In genomic region chr19:52748336-52748950, GRCh38 we compare ENCODE assay signal across 8 cellular contexts. TPM values are rescaled to one million over a fixed set of nuclear protein-coding genes. Genes with fewer than 3 reads are reported as not detected.
DNase-seq lines count a peak whose midpoint lies in the region; ATAC-seq, FAIRE-seq and TF ChIP-seq lines count a peak whose summit lies in the region.
"Had no signal": no experiment of that assay in that cellular context is flagged by ENCODE, and none has a peak within 500 bp of the region (broad histone marks: within the 10 kb centered on the region; RNA-seq: fewer than 3 reads in every experiment).

No MANE protein-coding gene starts in this region.

- ATAC-seq in HG02763 (IDR thresholded peaks at IDR 0.05; ENCODE audit: unreplicated experiment) = no peak

- H3K9me3 Mint-ChIP-seq in progenitor cell of endocrine pancreas (ENCODE audit: low read depth) = no peaks in the 10 kb centered on the region

- no peak overlapping the region for H3K9ac ChIP-seq in OCI-LY1 (ENCODE audit: low read length)

- H3K36me3 Mint-ChIP-seq in progenitor cell of endocrine pancreas (ENCODE audit: insufficient read depth) = no peaks in the 10 kb centered on the region

- peaks cover 40% of the 10 kb centered on the region for H3K4me1 Mint-ChIP-seq in progenitor cell of endocrine pancreas (ENCODE audit: low read depth)

- H3K9me3 ChIP-seq in OCI-LY1 (ENCODE audit: low read length) (no peaks in the 10 kb centered on the region), WERI-Rb-1 (ENCODE audit: severe bottlenecking) (no peaks in the 10 kb centered on the region)

- H3K27ac Mint-ChIP-seq in progenitor cell of endocrine pancreas = no peak overlapping the region

- no peaks in the 10 kb centered on the region for H3K27me3 Mint-ChIP-seq in progenitor cell of endocrine pancreas

- H3K4me3 ChIP-seq in GM12865 (ENCODE audit: low read depth, low read length) = no peak overlapping the region
- H3K4me3 ChIP-seq in OCI-LY1 (ENCODE audit: low read depth, low read length, poor library complexity, severe bottlenecking) = no peak overlapping the region
- no peak overlapping the region for H3K4me3 ChIP-seq in WERI-Rb-1 (ENCODE audit: low read depth, low read length)
- H3K4me3 ChIP-seq: SJCRH30 had no signal

- FAIRE-seq in GM12891 (lab: Jason Lieb, UNC) = no peak

- TF ChIP-seq CTCF in GM12865 (IDR thresholded peaks at IDR 0.05; ENCODE audit: insufficient read depth, low read depth, low read length, missing control alignments) (no peak), OCI-LY1 (IDR thresholded peaks at IDR 0.05; ENCODE audit: low read length) (peak; percentile 42; the same call in 1 of the 2 replicates), progenitor cell of endocrine pancreas (IDR thresholded peaks at IDR 0.05; ENCODE audit: unreplicated experiment) (peak; percentile 56), WERI-Rb-1 (IDR thresholded peaks at IDR 0.05; ENCODE audit: low read depth, low read length) (no peak)

- no peak for TF ChIP-seq POLR2A in GM12891 (IDR thresholded peaks at IDR 0.05; ENCODE audit: low read depth, low read length)

- H3K79me2 ChIP-seq in OCI-LY1 (ENCODE audit: insufficient read depth, low read length) = no peaks in the 10 kb centered on the region

- no peak overlapping the region for H3K4me2 ChIP-seq in OCI-LY1 (ENCODE audit: low read length)

- no peak overlapping the region for H2AFZ ChIP-seq in OCI-LY1 (ENCODE audit: low read length)

- H3K27me3 ChIP-seq in OCI-LY1 (ENCODE audit: insufficient read depth, low read length) = no peaks in the 10 kb centered on the region
- no peaks in the 10 kb centered on the region for H3K27me3 ChIP-seq in WERI-Rb-1 (ENCODE audit: insufficient read depth, low read depth, severe bottlenecking)
- H3K27me3 ChIP-seq: SJCRH30 had no signal

- peak; percentile 12 for DNase-seq in GM12865 (ENCODE audit: low read depth)
- peak; percentile 79 for DNase-seq in fibroblast of peridontal ligament (ENCODE audit: extremely low read depth)
- DNase-seq in progenitor cell of endocrine pancreas (ENCODE audit: low spot score, unreplicated experiment) = no peak
- no peak for DNase-seq in GM12891 (ENCODE audit: insufficient read length, low spot score)
- DNase-seq in WERI-Rb-1 = no peak

- H3K4me3 Mint-ChIP-seq in progenitor cell of endocrine pancreas (ENCODE audit: low read depth) = no peak overlapping the region

- H3K36me3 ChIP-seq in OCI-LY1 (ENCODE audit: insufficient read depth, low read length) (no peaks in the 10 kb centered on the region), WERI-Rb-1 (no peaks in the 10 kb centered on the region)
- H3K36me3 ChIP-seq: SJCRH30 had no signal

- no peaks in the 10 kb centered on the region for H3K4me1 ChIP-seq in OCI-LY1 (ENCODE audit: insufficient read depth, low read length, severe bottlenecking)
- H3K4me1 ChIP-seq: SJCRH30 had no signal

- no peaks in the 10 kb centered on the region for H4K20me1 ChIP-seq in OCI-LY1 (ENCODE audit: insufficient read depth, low read length)

- no peaks in the 10 kb centered on the region for H3K9me2 ChIP-seq in OCI-LY1 (ENCODE audit: low read depth, low read length)

- H3F3A ChIP-seq in OCI-LY1 (ENCODE audit: insufficient read depth, low read length) = no peaks in the 10 kb centered on the region

- H3K27ac ChIP-seq in OCI-LY1 (ENCODE audit: low read depth, low read length, poor library complexity, severe bottlenecking) (no peak overlapping the region), WERI-Rb-1 (no peak overlapping the region)
- H3K27ac ChIP-seq: SJCRH30 had no signal

TF ChIP-seq in GM12891, 5 proteins besides CTCF, POLR2A, EP300 and RAD21:
- TF ChIP-seq SPI1 (IDR thresholded peaks at IDR 0.05; ENCODE audit: low read depth, low read length) (no peak), TAF1 (IDR thresholded peaks at IDR 0.05; ENCODE audit: low read depth, low read length) (no peak), POLR2AphosphoS5 (IDR thresholded peaks at IDR 0.05; ENCODE audit: low read depth, low read length) (no peak), POU2F2 (IDR thresholded peaks at IDR 0.05; ENCODE audit: low read depth, low read length) (no peak), PAX5 (IDR thresholded peaks at IDR 0.05; ENCODE audit: insufficient read depth, low read length, severe bottlenecking) (no peak)

RNA-seq across cellular contexts. Expression of gene ZNF611, which starts 13.6 kb away (rescaled TPM):
- total RNA-seq in progenitor cell of endocrine pancreas = 42.9 and 47.3 TPM in 2 replicates
- polyA plus RNA-seq in GM12891 (2012; ENCODE audit: low read depth, missing spikeins) = 2.0 TPM

RNA-seq across cellular contexts. Expression of gene ZNF600, which starts 38.1 kb away (rescaled TPM):
- total RNA-seq in progenitor cell of endocrine pancreas = 22.5 and 23.1 TPM in 2 replicates
- 5.2 TPM for polyA plus RNA-seq in GM12891 (2012; ENCODE audit: low read depth, missing spikeins)

Comparison
In these comparisons a context has a peak if more than half of its experiments do, and no peak if none do; other contexts are left out.
1. DNase-seq: peak in GM12865 (single experiment) and fibroblast of peridontal ligament (single experiment); none in progenitor cell of endocrine pancreas (single experiment), GM12891 (single experiment) and WERI-Rb-1 (single experiment).
2. CTCF ChIP-seq: peak in OCI-LY1 (single experiment) and progenitor cell of endocrine pancreas (single experiment); none in GM12865 (single experiment) and WERI-Rb-1 (single experiment).